Comparison of ENCODE assay signal across 15 cellular contexts in the genomic region with DNA sequence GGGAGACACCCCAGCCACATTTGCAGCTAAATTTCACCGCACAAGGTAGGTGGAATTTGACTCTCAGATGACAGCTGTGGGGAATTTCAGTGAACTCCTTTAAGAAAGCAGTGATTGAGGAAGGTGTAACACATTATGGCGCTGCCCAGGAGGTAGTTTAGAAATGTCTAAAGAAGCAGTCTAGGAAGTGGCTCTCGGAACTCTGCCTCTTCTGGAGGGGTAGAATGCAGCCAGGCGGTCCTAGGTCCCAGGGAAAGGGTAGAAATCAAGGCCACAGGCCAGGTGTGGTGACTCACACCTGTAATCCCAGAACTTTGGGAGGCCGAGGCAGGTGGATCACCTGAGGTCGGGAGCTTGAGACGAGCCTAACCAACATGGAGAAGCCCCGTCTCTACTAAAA.
"Had no signal": no experiment of that assay in that cellular context is flagged by ENCODE, and none has a peak within 500 bp of the region (broad histone marks: within the 10 kb centered on the region; RNA-seq: fewer than 3 reads in every experiment).

No MANE protein-coding gene starts in this region.

- DNase-seq: activated CD4-positive, alpha-beta memory T cell treated with anti-CD3 and anti-CD28 coated beads for 36 hours; activated naive CD4-positive, alpha-beta T cell; activated naive CD8-positive, alpha-beta T cell treated with anti-CD3 and anti-CD28 coated beads for 36 hours; activated T-cell treated with anti-CD3 and anti-CD28 coated beads for 4 hours; amygdala; foreskin keratinocyte; right cardiac atrium; stimulated activated CD4-positive, alpha-beta T cell treated with anti-CD3 and anti-CD28 coated beads, Interleukin-4, amount 100 ng/mL, for 24 hours had no signal

- H3K9me3 Mint-ChIP-seq: activated CD4-positive, alpha-beta memory T cell treated with anti-CD3 and anti-CD28 coated beads for 36 hours; activated naive CD8-positive, alpha-beta T cell treated with anti-CD3 and anti-CD28 coated beads for 36 hours; activated T-helper 1 cell treated with anti-CD3 and anti-CD28 coated beads, Interleukin-12 subunit alpha, Interleukin-12 subunit beta, Interleukin-2, Interleukin-4 antibody, amounts not matched to agents 30 ng/mL and 10 ng/mL and 1 ng/mL, durations not matched to agents 14 hours and 24 hours and 36 hours; stimulated activated effector memory CD8-positive, alpha-beta T cell treated with anti-CD3 and anti-CD28 coated beads, Interleukin-12 subunit alpha, Interleukin-12 subunit beta, amount 100 ng/mL, for 72 hours had no signal

- H3K27me3 ChIP-seq: cardiac muscle cell, foreskin keratinocyte had no signal

- H3K36me3 ChIP-seq: cardiac muscle cell, prostate gland had no signal

- ATAC-seq: foreskin keratinocyte; left lobe of liver; right cardiac atrium; stimulated activated effector memory CD8-positive, alpha-beta T cell treated with anti-CD3 and anti-CD28 coated beads, Interleukin-12 subunit alpha, Interleukin-12 subunit beta, amount 100 ng/mL, for 72 hours had no signal

- H3K9me3 ChIP-seq: prostate gland had no signal

- H3K36me3 Mint-ChIP-seq: activated CD4-positive, alpha-beta memory T cell treated with anti-CD3 and anti-CD28 coated beads for 36 hours; activated naive CD8-positive, alpha-beta T cell treated with anti-CD3 and anti-CD28 coated beads for 36 hours had no signal

- H3K27me3 Mint-ChIP-seq: activated CD4-positive, alpha-beta memory T cell treated with anti-CD3 and anti-CD28 coated beads for 36 hours; activated naive CD8-positive, alpha-beta T cell treated with anti-CD3 and anti-CD28 coated beads for 36 hours had no signal

- H3K4me3 ChIP-seq: cardiac muscle cell, lung, prostate gland, smooth muscle cell had no signal

- H3K4me1 ChIP-seq: prostate gland had no signal

- H3K27ac Mint-ChIP-seq: activated CD4-positive, alpha-beta memory T cell treated with anti-CD3 and anti-CD28 coated beads for 36 hours; activated naive CD8-positive, alpha-beta T cell treated with anti-CD3 and anti-CD28 coated beads for 36 hours; activated T-helper 1 cell treated with anti-CD3 and anti-CD28 coated beads, Interleukin-12 subunit alpha, Interleukin-12 subunit beta, Interleukin-2, Interleukin-4 antibody, amounts not matched to agents 30 ng/mL and 10 ng/mL and 1 ng/mL, durations not matched to agents 14 hours and 24 hours and 36 hours; stimulated activated effector memory CD8-positive, alpha-beta T cell treated with anti-CD3 and anti-CD28 coated beads, Interleukin-12 subunit alpha, Interleukin-12 subunit beta, amount 100 ng/mL, for 72 hours had no signal

- H3K4me3 Mint-ChIP-seq: activated CD4-positive, alpha-beta memory T cell treated with anti-CD3 and anti-CD28 coated beads for 36 hours; activated naive CD8-positive, alpha-beta T cell treated with anti-CD3 and anti-CD28 coated beads for 36 hours; activated T-helper 1 cell treated with anti-CD3 and anti-CD28 coated beads, Interleukin-12 subunit alpha, Interleukin-12 subunit beta, Interleukin-2, Interleukin-4 antibody, amounts not matched to agents 30 ng/mL and 10 ng/mL and 1 ng/mL, durations not matched to agents 14 hours and 24 hours and 36 hours had no signal

- H3K27ac ChIP-seq: cardiac muscle cell had no signal
